Comparison of ENCODE assay signal across 8 cellular contexts in genomic region chr2:122221665-122222064, GRCh38.
"Had no signal": no experiment of that assay in that cellular context is flagged by ENCODE, and none has a peak within 500 bp of the region (broad histone marks: within the 10 kb centered on the region; RNA-seq: fewer than 3 reads in every experiment).

No MANE protein-coding gene starts in this region.

- H3K4me3 Mint-ChIP-seq: GM23338, H9 had no signal

- H3K4me2 ChIP-seq: GM23338 had no signal

- FAIRE-seq: H1, H54, HTR-8/SVneo had no signal

- H3K4me1 Mint-ChIP-seq: GM23338, H9 had no signal

- H3K9me3 Mint-ChIP-seq: H9 had no signal

- DNase-seq: H9, HCEC 1CT, IMR-90, KBM-7 had no signal

- H2AFZ ChIP-seq: GM23338 had no signal

- ATAC-seq: GM23338 had no signal

- H3K4me3 ChIP-seq: GM23338 had no signal

- H3K27ac Mint-ChIP-seq: GM23338, H9 had no signal
